Comparison of ENCODE assay signal across 7 cellular contexts in the genomic region with DNA sequence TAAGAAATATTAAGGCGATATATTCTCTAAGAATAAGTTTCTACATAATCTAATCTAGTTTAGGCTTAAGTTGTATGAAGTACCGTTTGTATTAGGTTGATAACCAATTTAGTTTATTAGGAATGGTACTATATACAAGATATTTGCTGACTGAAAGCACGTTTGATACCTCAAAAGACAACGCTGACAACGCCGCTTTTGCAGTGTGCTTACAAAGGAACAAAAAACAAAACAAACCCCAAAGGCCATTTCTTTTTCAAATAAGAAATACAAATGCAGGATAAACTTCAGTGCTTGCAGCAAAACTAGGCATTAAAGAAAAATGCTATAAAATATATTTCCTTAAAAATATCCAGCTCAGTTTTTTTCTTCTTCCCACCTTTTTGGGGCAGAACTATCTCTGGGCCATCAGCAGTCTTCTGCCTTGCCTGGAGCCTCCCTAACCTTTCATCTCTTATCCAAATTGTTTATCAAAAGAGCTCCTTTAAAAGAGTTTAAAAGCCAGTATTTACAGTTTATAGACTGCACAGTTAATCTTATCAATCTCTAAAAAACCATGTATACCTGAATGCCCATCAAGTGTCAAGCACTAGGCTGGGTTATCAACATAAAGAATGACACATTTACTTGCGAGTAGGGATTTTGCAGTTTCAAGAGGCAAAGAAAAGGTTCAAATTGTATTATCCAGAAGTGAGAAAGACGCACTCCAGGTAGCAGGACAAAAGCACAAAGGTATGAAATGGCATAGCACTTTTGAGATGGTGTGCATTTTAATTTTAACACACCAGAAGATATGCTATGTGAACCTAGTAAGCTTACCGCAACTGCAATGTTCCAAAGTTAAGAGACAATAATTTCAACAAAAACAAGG. TPM values are rescaled to one million over a fixed set of nuclear protein-coding genes. Genes with fewer than 3 reads are reported as not detected.
DNase-seq lines count a peak whose midpoint lies in the region; ATAC-seq and TF ChIP-seq lines count a peak whose summit lies in the region.

No MANE protein-coding gene starts in this region.

- DNase-seq in HL-60 (ENCODE audit: low read depth in 1 of 2, low spot score in 1 of 2) (no peak), NOMO-1 treated with dmso at 0.1 percent for 144 hours (lab: John Stamatoyannopoulos, UW; ENCODE audit: unreplicated experiment) (no peak), NCI-H510A treated with DMSO at 0.1 percent for 48 hours (lab: John Stamatoyannopoulos, UW) (no peak)
- DNase-seq in activated naive CD4-positive, alpha-beta T cell treated with anti-CD3 and anti-CD28 coated beads, Interleukin-2, amount 50 U/mL, for 72 hours (ENCODE audit: low spot score in 2 of 2) = no peak
- no peak for DNase-seq in stimulated activated naive B cell treated with anti-CD40 and anti-IgM and Interleukin-4, amounts not matched to agents 10 μg/mL and 1 μg/mL and 100 μg/mL, for 72 hours
- DNase-seq in stimulated activated naive CD4-positive, alpha-beta T cell treated with Interleukin-2 at 50 U/mL for 16 hours (lab: John Stamatoyannopoulos, UW) = no peak

- peak overlapping the region; percentile 95 to 98 for H3K4me3 Mint-ChIP-seq in stimulated activated naive B cell treated with anti-CD40 and anti-IgM and Interleukin-4, amounts not matched to agents 10 μg/mL and 1 μg/mL and 100 μg/mL, for 72 hours

- H3K27ac Mint-ChIP-seq in activated naive CD4-positive, alpha-beta T cell treated with anti-CD3 and anti-CD28 coated beads, Interleukin-2, amount 50 U/mL, for 72 hours = peak overlapping the region; percentile 100
- H3K27ac Mint-ChIP-seq in stimulated activated naive B cell treated with anti-CD40 and anti-IgM and Interleukin-4, amounts not matched to agents 10 μg/mL and 1 μg/mL and 100 μg/mL, for 72 hours = peak overlapping the region; percentile 100

- TF ChIP-seq CTCF in HL-60 (IDR thresholded peaks at IDR 0.05; ENCODE audit: insufficient read depth, low read length) = no peak

- H3K9me3 Mint-ChIP-seq in activated naive CD4-positive, alpha-beta T cell treated with anti-CD3 and anti-CD28 coated beads, Interleukin-2, amount 50 U/mL, for 72 hours = no peaks in the 10 kb centered on the region
- no peaks in the 10 kb centered on the region for H3K9me3 Mint-ChIP-seq in stimulated activated naive B cell treated with anti-CD40 and anti-IgM and Interleukin-4, amounts not matched to agents 10 μg/mL and 1 μg/mL and 100 μg/mL, for 72 hours

- peaks cover 23 to 60% of the 10 kb centered on the region in 2 donors for H3K4me1 Mint-ChIP-seq in stimulated activated naive B cell treated with anti-CD40 and anti-IgM and Interleukin-4, amounts not matched to agents 10 μg/mL and 1 μg/mL and 100 μg/mL, for 72 hours

- peak overlapping the region; percentile 100 for H3K27ac ChIP-seq in HL-60 (replicated peaks)

- no peaks in the 10 kb centered on the region for H3K9me3 ChIP-seq in iPS-18c (ENCODE audit: control insufficient read depth, insufficient read depth, low read length)

- H3K36me3 Mint-ChIP-seq in activated naive CD4-positive, alpha-beta T cell treated with anti-CD3 and anti-CD28 coated beads, Interleukin-2, amount 50 U/mL, for 72 hours = peaks cover 30 to 75% of the 10 kb centered on the region in 2 donors
- peaks cover 40 to 57% of the 10 kb centered on the region in 2 donors for H3K36me3 Mint-ChIP-seq in stimulated activated naive B cell treated with anti-CD40 and anti-IgM and Interleukin-4, amounts not matched to agents 10 μg/mL and 1 μg/mL and 100 μg/mL, for 72 hours

- H3K27me3 Mint-ChIP-seq in stimulated activated naive B cell treated with anti-CD40 and anti-IgM and Interleukin-4, amounts not matched to agents 10 μg/mL and 1 μg/mL and 100 μg/mL, for 72 hours = no peaks in the 10 kb centered on the region

- no peak for ATAC-seq in activated naive CD4-positive, alpha-beta T cell treated with anti-CD3 and anti-CD28 coated beads, Interleukin-2, amount 50 U/mL, for 72 hours
- no peak for ATAC-seq in stimulated activated naive B cell treated with anti-CD40 and anti-IgM and Interleukin-4, amounts not matched to agents 10 μg/mL and 1 μg/mL and 100 μg/mL, for 72 hours (replicated peaks)

- H3K4me3 ChIP-seq in HL-60 (replicated peaks; ENCODE audit: insufficient read depth, low read length) (peak overlapping the region; percentile 61), iPS-18c (ENCODE audit: insufficient read depth, low read depth, low read length) (peak overlapping the region; percentile 99; the same call in 1 of the 2 replicates)

- no peaks in the 10 kb centered on the region for H3K27me3 ChIP-seq in HL-60 (ENCODE audit: insufficient read depth, poor library complexity, severe bottlenecking)

RNA-seq across cellular contexts. Expression of gene KMT2E, which starts 4.1 kb away (rescaled TPM):
- 100 to 1,000 TPM; 105 to 122 TPM for total RNA-seq in activated naive CD4-positive, alpha-beta T cell treated with anti-CD3 and anti-CD28 coated beads, Interleukin-2, amount 50 U/mL, for 72 hours
